Comparison of ENCODE assay signal across 17 cellular contexts in genomic region chr9:26477963-26478362, GRCh38.
"Had no signal": no experiment of that assay in that cellular context is flagged by ENCODE, and none has a peak within 500 bp of the region (broad histone marks: within the 10 kb centered on the region; RNA-seq: fewer than 3 reads in every experiment).

No MANE protein-coding gene starts in this region.

- H3K4me1 ChIP-seq: esophagus muscularis mucosa, foreskin keratinocyte, heart right ventricle, left lung, lower lobe of right lung had no signal

- H3K36me3 ChIP-seq: esophagus muscularis mucosa, heart right ventricle, left lung, lower lobe of right lung had no signal

- H3K4me3 ChIP-seq: coronary artery, dorsolateral prefrontal cortex, esophagus muscularis mucosa, heart right ventricle, left lung, lower lobe of right lung had no signal

- H3K27ac ChIP-seq: coronary artery, dorsolateral prefrontal cortex, esophagus muscularis mucosa, foreskin keratinocyte, heart right ventricle, left lung, lower lobe of right lung had no signal

- DNase-seq: dermis blood vessel endothelial cell; dorsolateral prefrontal cortex; effector CD4-positive, alpha-beta T cell; effector memory CD4-positive, alpha-beta T cell; foreskin keratinocyte; glutamatergic neuron; head of caudate nucleus; heart right ventricle; hippocampal formation; left cardiac atrium; left lung; left ventricle myocardium superior; lower lobe of right lung; mesenchymal stem cell; midbrain had no signal

- H3K9me3 ChIP-seq: esophagus muscularis mucosa, lower lobe of right lung had no signal

- H3K27me3 ChIP-seq: dorsolateral prefrontal cortex, esophagus muscularis mucosa, foreskin keratinocyte, heart right ventricle, left lung had no signal
